In the genomic region with DNA sequence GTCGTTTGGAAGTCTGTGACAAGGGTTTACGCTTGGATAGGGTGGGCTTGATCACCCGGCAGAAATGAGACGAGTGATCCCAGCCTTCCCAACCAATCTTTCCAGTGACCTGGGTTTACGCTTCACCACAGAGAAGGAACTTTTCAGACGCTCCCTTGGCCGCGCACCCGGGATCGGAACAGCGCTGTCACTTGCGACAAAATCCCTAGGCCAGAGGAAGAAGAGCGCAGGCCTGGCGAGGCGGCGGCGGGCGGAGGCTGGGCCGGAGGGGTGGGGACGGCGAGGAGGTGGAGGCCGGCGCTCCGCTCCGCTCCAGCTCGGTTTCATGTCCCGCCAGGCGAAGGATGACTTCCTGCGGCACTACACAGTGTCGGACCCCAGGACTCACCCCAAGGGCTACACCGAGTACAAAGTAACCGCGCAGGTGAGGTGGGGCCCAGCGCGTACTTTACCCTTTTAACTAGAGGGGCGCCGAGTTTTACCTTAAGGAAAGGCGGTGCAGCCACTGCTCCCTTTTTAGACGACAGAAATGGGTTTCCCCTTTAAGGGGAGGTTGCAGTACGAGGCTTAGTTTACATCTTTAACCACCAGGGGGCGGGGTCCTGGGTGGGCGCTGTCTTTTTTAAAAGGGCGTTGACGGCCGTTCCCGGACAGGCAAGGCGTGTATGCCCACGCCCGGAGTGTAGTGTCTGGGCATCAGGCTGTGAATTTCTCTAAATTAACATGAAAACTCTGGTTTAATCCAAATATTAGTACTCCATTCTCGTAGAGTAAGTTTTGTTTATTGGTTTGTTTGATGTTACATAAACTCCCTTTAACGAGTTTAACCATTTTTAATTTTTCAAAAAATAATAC, we compare ENCODE assay signal across 1 cellular context.
TF ChIP-seq lines count a peak whose summit lies in the region.

A gene with protein sequence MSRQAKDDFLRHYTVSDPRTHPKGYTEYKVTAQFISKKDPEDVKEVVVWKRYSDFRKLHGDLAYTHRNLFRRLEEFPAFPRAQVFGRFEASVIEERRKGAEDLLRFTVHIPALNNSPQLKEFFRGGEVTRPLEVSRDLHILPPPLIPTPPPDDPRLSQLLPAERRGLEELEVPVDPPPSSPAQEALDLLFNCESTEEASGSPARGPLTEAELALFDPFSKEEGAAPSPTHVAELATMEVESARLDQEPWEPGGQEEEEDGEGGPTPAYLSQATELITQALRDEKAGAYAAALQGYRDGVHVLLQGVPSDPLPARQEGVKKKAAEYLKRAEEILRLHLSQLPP (plus strand): TSS at position 227 of the 855 bp plus-strand sequence. CDS start 99 bp downstream, at position 326.

TF ChIP-seq in HepG2, 621 proteins besides CTCF, POLR2A, EP300 and RAD21 (continued from another document and continues in another):
- TF ChIP-seq, protein P1, sequence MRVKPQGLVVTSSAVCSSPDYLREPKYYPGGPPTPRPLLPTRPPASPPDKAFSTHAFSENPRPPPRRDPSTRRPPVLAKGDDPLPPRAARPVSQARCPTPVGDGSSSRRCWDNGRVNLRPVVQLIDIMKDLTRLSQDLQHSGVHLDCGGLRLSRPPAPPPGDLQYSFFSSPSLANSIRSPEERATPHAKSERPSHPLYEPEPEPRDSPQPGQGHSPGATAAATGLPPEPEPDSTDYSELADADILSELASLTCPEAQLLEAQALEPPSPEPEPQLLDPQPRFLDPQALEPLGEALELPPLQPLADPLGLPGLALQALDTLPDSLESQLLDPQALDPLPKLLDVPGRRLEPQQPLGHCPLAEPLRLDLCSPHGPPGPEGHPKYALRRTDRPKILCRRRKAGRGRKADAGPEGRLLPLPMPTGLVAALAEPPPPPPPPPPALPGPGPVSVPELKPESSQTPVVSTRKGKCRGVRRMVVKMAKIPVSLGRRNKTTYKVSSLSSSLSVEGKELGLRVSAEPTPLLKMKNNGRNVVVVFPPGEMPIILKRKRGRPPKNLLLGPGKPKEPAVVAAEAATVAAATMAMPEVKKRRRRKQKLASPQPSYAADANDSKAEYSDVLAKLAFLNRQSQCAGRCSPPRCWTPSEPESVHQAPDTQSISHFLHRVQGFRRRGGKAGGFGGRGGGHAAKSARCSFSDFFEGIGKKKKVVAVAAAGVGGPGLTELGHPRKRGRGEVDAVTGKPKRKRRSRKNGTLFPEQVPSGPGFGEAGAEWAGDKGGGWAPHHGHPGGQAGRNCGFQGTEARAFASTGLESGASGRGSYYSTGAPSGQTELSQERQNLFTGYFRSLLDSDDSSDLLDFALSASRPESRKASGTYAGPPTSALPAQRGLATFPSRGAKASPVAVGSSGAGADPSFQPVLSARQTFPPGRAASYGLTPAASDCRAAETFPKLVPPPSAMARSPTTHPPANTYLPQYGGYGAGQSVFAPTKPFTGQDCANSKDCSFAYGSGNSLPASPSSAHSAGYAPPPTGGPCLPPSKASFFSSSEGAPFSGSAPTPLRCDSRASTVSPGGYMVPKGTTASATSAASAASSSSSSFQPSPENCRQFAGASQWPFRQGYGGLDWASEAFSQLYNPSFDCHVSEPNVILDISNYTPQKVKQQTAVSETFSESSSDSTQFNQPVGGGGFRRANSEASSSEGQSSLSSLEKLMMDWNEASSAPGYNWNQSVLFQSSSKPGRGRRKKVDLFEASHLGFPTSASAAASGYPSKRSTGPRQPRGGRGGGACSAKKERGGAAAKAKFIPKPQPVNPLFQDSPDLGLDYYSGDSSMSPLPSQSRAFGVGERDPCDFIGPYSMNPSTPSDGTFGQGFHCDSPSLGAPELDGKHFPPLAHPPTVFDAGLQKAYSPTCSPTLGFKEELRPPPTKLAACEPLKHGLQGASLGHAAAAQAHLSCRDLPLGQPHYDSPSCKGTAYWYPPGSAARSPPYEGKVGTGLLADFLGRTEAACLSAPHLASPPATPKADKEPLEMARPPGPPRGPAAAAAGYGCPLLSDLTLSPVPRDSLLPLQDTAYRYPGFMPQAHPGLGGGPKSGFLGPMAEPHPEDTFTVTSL (CRISPR knock-in tag; IDR thresholded peaks at IDR 0.05; ENCODE audit: borderline replicate concordance): no peak
- TF ChIP-seq RBM39 (IDR thresholded peaks at IDR 0.05; ENCODE audit: low read depth, low read length, poor library complexity, severe bottlenecking) (peak; percentile 51), ZNF274 (CRISPR knock-in tag; IDR thresholded peaks at IDR 0.05) (peak; percentile 85; the same call in 1 of the 2 replicates), MED1 (CRISPR knock-in tag; IDR thresholded peaks at IDR 0.05) (peak; percentile 67), ZFP36 (IDR thresholded peaks at IDR 0.05; ENCODE audit: borderline replicate concordance, low read depth, low read length, partially characterized antibody) (no peak), POLR2G (IDR thresholded peaks at IDR 0.05; ENCODE audit: low read depth, low read length) (peak; percentile 89), ARNT2 (CRISPR knock-in tag; IDR thresholded peaks at IDR 0.05; ENCODE audit: low read depth) (peak; percentile 73; the same call in 1 of the 2 replicates), PLRG1 (conservative IDR thresholded peaks at IDR 0.05) (no peak), ELF1 (CRISPR knock-in tag; IDR thresholded peaks at IDR 0.05) (peak; percentile 51; the same call in 1 of the 2 replicates), TMF1 (CRISPR knock-in tag; IDR thresholded peaks at IDR 0.05; ENCODE audit: low read depth) (no peak), ZNF850 (CRISPR knock-in tag; conservative IDR thresholded peaks at IDR 0.05) (no peak), NR2C2 (CRISPR knock-in tag; IDR thresholded peaks at IDR 0.05; ENCODE audit: borderline replicate concordance) (peak; percentile 48; the same call in 1 of the 2 replicates), KAT8 (CRISPR knock-in tag; IDR thresholded peaks at IDR 0.05) (peak; percentile 72; the same call in 1 of the 2 replicates), ZSCAN29 (CRISPR knock-in tag; conservative IDR thresholded peaks at IDR 0.05) (0 out of 2 replicates have a peak, but pooled peaks have one; percentile 31), NFE2L1 (CRISPR knock-in tag; IDR thresholded peaks at IDR 0.05; ENCODE audit: borderline replicate concordance) (no peak), NR3C1 (CRISPR knock-in tag; IDR thresholded peaks at IDR 0.05) (no peak), ZNF777 (CRISPR knock-in tag; IDR thresholded peaks at IDR 0.05) (peak; percentile 67; the same call in 1 of the 2 replicates)
- TF ChIP-seq, protein P2, sequence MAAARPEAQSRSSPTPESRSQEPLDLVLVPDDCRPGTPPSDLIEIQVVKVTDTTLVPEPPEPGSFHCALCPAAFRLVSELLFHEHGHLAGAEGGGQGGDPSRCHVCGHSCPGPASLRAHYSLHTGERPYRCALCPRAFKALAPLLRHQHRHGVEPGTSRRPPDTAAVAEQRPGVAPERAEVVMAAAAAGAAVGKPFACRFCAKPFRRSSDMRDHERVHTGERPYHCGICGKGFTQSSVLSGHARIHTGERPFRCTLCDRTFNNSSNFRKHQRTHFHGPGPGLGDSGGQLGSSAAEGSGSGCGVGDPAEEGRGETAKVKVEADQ (CRISPR knock-in tag; IDR thresholded peaks at IDR 0.05; ENCODE audit: borderline replicate concordance): 0 out of 2 replicates have a peak, but pooled peaks have one; percentile 50
- TF ChIP-seq, protein P3, sequence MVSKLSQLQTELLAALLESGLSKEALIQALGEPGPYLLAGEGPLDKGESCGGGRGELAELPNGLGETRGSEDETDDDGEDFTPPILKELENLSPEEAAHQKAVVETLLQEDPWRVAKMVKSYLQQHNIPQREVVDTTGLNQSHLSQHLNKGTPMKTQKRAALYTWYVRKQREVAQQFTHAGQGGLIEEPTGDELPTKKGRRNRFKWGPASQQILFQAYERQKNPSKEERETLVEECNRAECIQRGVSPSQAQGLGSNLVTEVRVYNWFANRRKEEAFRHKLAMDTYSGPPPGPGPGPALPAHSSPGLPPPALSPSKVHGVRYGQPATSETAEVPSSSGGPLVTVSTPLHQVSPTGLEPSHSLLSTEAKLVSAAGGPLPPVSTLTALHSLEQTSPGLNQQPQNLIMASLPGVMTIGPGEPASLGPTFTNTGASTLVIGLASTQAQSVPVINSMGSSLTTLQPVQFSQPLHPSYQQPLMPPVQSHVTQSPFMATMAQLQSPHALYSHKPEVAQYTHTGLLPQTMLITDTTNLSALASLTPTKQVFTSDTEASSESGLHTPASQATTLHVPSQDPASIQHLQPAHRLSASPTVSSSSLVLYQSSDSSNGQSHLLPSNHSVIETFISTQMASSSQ (IDR thresholded peaks at IDR 0.05; ENCODE audit: low read depth): 0 out of 2 replicates have a peak, but pooled peaks have one; percentile 53
- TF ChIP-seq, protein P3 (CRISPR knock-in tag; IDR thresholded peaks at IDR 0.05; ENCODE audit: borderline replicate concordance): peak; percentile 43; the same call in 1 of the 2 replicates
- TF ChIP-seq, protein P4, sequence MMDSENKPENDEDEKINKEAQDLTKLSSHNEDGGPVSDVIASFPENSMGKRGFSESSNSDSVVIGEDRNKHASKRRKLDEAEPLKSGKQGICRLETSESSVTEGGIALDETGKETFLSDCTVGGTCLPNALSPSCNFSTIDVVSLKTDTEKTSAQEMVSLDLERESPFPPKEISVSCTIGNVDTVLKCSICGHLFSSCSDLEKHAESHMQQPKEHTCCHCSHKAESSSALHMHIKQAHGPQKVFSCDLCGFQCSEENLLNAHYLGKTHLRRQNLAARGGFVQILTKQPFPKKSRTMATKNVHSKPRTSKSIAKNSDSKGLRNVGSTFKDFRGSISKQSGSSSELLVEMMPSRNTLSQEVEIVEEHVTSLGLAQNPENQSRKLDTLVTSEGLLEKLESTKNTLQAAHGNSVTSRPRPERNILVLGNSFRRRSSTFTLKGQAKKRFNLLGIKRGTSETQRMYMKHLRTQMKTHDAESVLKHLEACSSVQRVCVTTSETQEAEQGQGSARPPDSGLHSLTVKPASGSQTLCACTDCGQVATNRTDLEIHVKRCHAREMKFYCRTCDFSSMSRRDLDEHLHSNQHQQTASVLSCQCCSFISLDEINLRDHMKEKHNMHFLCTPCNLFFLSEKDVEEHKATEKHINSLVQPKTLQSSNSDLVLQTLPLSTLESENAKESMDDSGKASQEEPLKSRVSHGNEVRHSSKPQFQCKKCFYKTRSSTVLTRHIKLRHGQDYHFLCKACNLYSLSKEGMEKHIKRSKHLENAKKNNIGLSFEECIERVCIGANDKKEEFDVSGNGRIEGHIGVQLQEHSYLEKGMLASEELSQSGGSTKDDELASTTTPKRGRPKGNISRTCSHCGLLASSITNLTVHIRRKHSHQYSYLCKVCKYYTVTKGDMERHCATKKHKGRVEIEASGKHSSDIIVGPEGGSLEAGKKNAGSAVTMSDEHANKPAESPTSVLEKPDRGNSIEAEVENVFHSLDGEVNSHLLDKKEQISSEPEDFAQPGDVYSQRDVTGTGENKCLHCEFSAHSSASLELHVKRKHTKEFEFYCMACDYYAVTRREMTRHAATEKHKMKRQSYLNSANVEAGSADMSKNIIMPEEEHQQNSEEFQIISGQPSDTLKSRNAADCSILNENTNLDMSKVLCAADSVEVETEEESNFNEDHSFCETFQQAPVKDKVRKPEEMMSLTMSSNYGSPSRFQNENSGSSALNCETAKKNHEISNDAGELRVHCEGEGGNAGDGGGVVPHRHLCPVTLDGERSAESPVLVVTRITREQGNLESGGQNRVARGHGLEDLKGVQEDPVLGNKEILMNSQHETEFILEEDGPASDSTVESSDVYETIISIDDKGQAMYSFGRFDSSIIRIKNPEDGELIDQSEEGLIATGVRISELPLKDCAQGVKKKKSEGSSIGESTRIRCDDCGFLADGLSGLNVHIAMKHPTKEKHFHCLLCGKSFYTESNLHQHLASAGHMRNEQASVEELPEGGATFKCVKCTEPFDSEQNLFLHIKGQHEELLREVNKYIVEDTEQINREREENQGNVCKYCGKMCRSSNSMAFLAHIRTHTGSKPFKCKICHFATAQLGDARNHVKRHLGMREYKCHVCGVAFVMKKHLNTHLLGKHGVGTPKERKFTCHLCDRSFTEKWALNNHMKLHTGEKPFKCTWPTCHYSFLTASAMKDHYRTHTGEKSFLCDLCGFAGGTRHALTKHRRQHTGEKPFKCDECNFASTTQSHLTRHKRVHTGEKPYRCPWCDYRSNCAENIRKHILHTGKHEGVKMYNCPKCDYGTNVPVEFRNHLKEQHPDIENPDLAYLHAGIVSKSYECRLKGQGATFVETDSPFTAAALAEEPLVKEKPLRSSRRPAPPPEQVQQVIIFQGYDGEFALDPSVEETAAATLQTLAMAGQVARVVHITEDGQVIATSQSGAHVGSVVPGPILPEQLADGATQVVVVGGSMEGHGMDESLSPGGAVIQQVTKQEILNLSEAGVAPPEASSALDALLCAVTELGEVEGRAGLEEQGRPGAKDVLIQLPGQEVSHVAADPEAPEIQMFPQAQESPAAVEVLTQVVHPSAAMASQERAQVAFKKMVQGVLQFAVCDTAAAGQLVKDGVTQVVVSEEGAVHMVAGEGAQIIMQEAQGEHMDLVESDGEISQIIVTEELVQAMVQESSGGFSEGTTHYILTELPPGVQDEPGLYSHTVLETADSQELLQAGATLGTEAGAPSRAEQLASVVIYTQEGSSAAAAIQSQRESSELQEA (CRISPR knock-in tag; IDR thresholded peaks at IDR 0.05; ENCODE audit: not compliant biosample characterization): peak; percentile 51
- TF ChIP-seq, protein P5, sequence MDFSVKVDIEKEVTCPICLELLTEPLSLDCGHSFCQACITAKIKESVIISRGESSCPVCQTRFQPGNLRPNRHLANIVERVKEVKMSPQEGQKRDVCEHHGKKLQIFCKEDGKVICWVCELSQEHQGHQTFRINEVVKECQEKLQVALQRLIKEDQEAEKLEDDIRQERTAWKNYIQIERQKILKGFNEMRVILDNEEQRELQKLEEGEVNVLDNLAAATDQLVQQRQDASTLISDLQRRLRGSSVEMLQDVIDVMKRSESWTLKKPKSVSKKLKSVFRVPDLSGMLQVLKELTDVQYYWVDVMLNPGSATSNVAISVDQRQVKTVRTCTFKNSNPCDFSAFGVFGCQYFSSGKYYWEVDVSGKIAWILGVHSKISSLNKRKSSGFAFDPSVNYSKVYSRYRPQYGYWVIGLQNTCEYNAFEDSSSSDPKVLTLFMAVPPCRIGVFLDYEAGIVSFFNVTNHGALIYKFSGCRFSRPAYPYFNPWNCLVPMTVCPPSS (IDR thresholded peaks at IDR 0.05): no peak
- TF ChIP-seq, protein P6, sequence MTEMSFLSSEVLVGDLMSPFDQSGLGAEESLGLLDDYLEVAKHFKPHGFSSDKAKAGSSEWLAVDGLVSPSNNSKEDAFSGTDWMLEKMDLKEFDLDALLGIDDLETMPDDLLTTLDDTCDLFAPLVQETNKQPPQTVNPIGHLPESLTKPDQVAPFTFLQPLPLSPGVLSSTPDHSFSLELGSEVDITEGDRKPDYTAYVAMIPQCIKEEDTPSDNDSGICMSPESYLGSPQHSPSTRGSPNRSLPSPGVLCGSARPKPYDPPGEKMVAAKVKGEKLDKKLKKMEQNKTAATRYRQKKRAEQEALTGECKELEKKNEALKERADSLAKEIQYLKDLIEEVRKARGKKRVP (CRISPR knock-in tag; IDR thresholded peaks at IDR 0.05): no peak
- TF ChIP-seq, protein P7, sequence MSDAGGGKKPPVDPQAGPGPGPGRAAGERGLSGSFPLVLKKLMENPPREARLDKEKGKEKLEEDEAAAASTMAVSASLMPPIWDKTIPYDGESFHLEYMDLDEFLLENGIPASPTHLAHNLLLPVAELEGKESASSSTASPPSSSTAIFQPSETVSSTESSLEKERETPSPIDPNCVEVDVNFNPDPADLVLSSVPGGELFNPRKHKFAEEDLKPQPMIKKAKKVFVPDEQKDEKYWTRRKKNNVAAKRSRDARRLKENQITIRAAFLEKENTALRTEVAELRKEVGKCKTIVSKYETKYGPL (CRISPR knock-in tag; IDR thresholded peaks at IDR 0.05): no peak
